Comparison of ENCODE assay signal across 14 cellular contexts in the genomic region with DNA sequence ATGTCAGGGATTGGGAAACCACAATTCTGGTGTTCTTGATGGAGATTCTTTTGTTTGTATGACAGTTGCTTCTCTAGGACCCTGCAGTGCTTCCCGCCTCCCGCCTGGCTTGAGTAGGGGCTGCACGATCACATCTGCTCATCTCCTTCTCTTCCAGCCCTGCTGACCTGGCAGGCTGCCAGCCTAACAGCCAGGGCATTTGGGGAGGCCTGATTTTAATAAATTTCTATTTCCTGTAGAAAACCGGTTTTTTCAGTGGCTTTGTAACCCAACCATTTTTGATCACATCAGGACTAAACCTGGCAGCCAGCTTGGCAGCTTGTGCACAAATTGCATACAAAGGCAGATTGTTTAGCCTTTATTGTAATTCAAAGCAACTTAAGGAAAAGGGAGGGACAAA.
DNase-seq lines count a peak whose midpoint lies in the region; TF ChIP-seq lines count a peak whose summit lies in the region.
"Had no signal": no experiment of that assay in that cellular context is flagged by ENCODE, and none has a peak within 500 bp of the region (broad histone marks: within the 10 kb centered on the region; RNA-seq: fewer than 3 reads in every experiment).

No MANE protein-coding gene starts in this region.

- peaks cover 31% of the 10 kb centered on the region for H3K4me1 Mint-ChIP-seq in mesothelial cell of epicardium
- H3K4me1 Mint-ChIP-seq: activated naive CD8-positive, alpha-beta T cell treated with anti-CD3 and anti-CD28 coated beads for 36 hours; naive thymus-derived CD8-positive, alpha-beta T cell had no signal

- no peaks in the 10 kb centered on the region for H3K9me3 ChIP-seq in Karpas-422 (ENCODE audit: low read length)

- H3K4me1 ChIP-seq in Karpas-422 (ENCODE audit: low read length), result no peaks in the 10 kb centered on the region

- no peaks in the 10 kb centered on the region for H3K36me3 ChIP-seq in Karpas-422 (ENCODE audit: insufficient read depth, low read length)

- no peaks in the 10 kb centered on the region for H4K20me1 ChIP-seq in Karpas-422 (ENCODE audit: insufficient read depth, low read depth, low read length)

- H3K9ac ChIP-seq in Karpas-422 (ENCODE audit: low read length), result no peak overlapping the region

- H3K9me2 ChIP-seq in Karpas-422 (replicated peaks; ENCODE audit: insufficient read depth, low read length), result no peaks in the 10 kb centered on the region

- H2AFZ ChIP-seq in Karpas-422 (ENCODE audit: low read length), result no peak overlapping the region

- no peak overlapping the region for H3K4me2 ChIP-seq in Karpas-422 (ENCODE audit: low read depth, low read length, poor library complexity, severe bottlenecking)

- H3K27me3 Mint-ChIP-seq in mesothelial cell of epicardium (ENCODE audit: low read depth), result no peaks in the 10 kb centered on the region
- H3K27me3 Mint-ChIP-seq: activated CD4-positive, alpha-beta memory T cell treated with anti-CD3 and anti-CD28 coated beads for 36 hours; activated naive CD8-positive, alpha-beta T cell treated with anti-CD3 and anti-CD28 coated beads for 36 hours had no signal

- no peak overlapping the region for H3K4me3 ChIP-seq in Karpas-422 (ENCODE audit: low read length)
- H3K4me3 ChIP-seq: GM12878 had no signal

- H3K36me3 Mint-ChIP-seq in mesothelial cell of epicardium, result no peaks in the 10 kb centered on the region
- H3K36me3 Mint-ChIP-seq: activated CD4-positive, alpha-beta memory T cell treated with anti-CD3 and anti-CD28 coated beads for 36 hours; activated naive CD8-positive, alpha-beta T cell treated with anti-CD3 and anti-CD28 coated beads for 36 hours; CD8-positive, alpha-beta T cell; naive thymus-derived CD8-positive, alpha-beta T cell had no signal

- no peak overlapping the region for H3K27ac ChIP-seq in Karpas-422 (ENCODE audit: low read length)

- H3K4me3 Mint-ChIP-seq in mesothelial cell of epicardium, result no peak overlapping the region
- H3K4me3 Mint-ChIP-seq: activated CD4-positive, alpha-beta memory T cell treated with anti-CD3 and anti-CD28 coated beads for 36 hours; activated naive CD8-positive, alpha-beta T cell treated with anti-CD3 and anti-CD28 coated beads for 36 hours; CD8-positive, alpha-beta T cell; naive thymus-derived CD8-positive, alpha-beta T cell had no signal

- no peaks in the 10 kb centered on the region for H3K9me3 Mint-ChIP-seq in mesothelial cell of epicardium
- H3K9me3 Mint-ChIP-seq: activated CD4-positive, alpha-beta memory T cell treated with anti-CD3 and anti-CD28 coated beads for 36 hours; activated naive CD8-positive, alpha-beta T cell treated with anti-CD3 and anti-CD28 coated beads for 36 hours; CD8-positive, alpha-beta T cell had no signal

- H3K27me3 ChIP-seq in Karpas-422 (ENCODE audit: low read length), result no peaks in the 10 kb centered on the region

- no peaks in the 10 kb centered on the region for H3K79me2 ChIP-seq in Karpas-422 (ENCODE audit: low read length)

- peak; percentile 27 for DNase-seq in D341Med (ENCODE audit: low spot score)
- DNase-seq in NCI-H2029 (lab: John Stamatoyannopoulos, UW), result peak; percentile 81
- DNase-seq in SK-N-DZ (ENCODE audit: low spot score), result peak; percentile 68
- peak; percentile 56 to 68 for DNase-seq in mesothelial cell of epicardium (ENCODE audit: low spot score in 2 of 2, unreplicated experiment in 2 of 2)
- no peak for DNase-seq in AML-193 (lab: John Stamatoyannopoulos, UW)
- no peak for DNase-seq in Karpas-422
- no peak for DNase-seq in activated naive CD4-positive, alpha-beta T cell treated with Interleukin-2 at 50 U/mL for 16 hours
- no peak for DNase-seq in A172 (ENCODE audit: low spot score)
- DNase-seq: activated CD4-positive, alpha-beta memory T cell treated with anti-CD3 and anti-CD28 coated beads for 36 hours; activated naive CD8-positive, alpha-beta T cell treated with anti-CD3 and anti-CD28 coated beads for 36 hours; CD8-positive, alpha-beta T cell; naive thymus-derived CD8-positive, alpha-beta T cell; stimulated activated CD4-positive, alpha-beta T cell treated with anti-CD3 and anti-CD28 coated beads, Interleukin-2, amount 100 ng/mL, for 24 hours had no signal

- H3K27ac Mint-ChIP-seq in mesothelial cell of epicardium, result peak overlapping the region; percentile 80
- H3K27ac Mint-ChIP-seq: activated CD4-positive, alpha-beta memory T cell treated with anti-CD3 and anti-CD28 coated beads for 36 hours; activated naive CD8-positive, alpha-beta T cell treated with anti-CD3 and anti-CD28 coated beads for 36 hours; CD8-positive, alpha-beta T cell; naive thymus-derived CD8-positive, alpha-beta T cell had no signal

- TF ChIP-seq CTCF in mesothelial cell of epicardium (IDR thresholded peaks at IDR 0.05; ENCODE audit: unreplicated experiment), result no peak

Comparison
In these comparisons a context has a peak if more than half of its experiments do, and no peak if none do; other contexts are left out.
1. DNase-seq: peak in D341Med (single experiment), NCI-H2029 (single experiment), SK-N-DZ (single experiment) and mesothelial cell of epicardium (2 of 2); none in AML-193 (0 of 2), Karpas-422 (single experiment), activated naive CD4-positive, alpha-beta T cell treated with Interleukin-2 at 50 U/mL for 16 hours (single experiment) and A172 (single experiment).